1 cellular context compared by ENCODE assay signal in the genomic region with DNA sequence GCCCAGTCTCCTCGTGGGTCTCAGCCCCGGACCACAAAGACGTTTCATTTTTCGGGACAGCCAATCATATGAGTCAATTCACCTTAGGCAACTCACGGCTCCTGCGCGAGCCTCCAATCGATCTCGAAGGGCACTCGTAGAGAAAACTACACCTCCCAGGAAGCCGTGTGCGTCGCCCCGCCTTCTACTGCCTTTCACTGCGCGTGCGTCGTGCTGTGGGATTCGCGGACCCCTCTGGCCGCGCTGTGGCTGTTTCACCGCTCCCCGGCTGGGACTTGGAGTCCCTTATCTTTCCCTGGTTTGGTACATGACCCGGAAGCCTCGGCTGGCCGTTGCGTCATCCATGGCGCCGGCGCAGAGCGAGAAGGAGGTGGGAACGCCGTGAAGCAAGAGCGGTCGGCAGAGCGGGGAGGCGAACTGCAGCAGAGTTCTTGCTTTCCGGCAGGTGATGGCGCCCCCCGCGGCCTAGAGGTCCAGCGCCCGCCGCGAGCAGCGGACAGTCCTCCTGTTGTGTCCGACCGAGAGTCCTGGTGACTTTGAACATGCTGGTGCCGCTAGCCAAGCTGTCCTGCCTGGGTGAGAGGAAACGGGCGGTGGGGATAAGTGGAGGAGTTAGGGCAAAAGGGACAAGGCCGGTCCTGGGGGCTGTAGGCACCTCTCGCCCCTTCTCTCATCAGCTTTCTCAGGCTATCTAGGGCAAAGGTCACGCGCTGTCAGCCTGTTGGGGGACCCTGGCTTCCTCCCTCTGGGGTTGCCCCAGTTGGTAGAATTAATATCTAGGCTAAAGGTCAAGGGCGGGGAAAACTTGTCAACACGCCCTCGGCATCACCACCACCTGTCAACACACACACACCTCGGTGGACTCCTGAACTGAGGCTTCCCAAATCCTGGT.
A peak's percentile ranks its signal among the peaks of the same experiment; 100 is the strongest.
TF ChIP-seq lines count a peak whose summit lies in the region.

A gene (plus strand): TSS at position 382 of the 892 bp plus-strand sequence. CDS start 161 bp downstream, at position 543.

TF ChIP-seq in K562, 482 proteins besides CTCF, POLR2A, EP300 and RAD21 (continued from another document and continues in another):
- TF ChIP-seq, protein P1, sequence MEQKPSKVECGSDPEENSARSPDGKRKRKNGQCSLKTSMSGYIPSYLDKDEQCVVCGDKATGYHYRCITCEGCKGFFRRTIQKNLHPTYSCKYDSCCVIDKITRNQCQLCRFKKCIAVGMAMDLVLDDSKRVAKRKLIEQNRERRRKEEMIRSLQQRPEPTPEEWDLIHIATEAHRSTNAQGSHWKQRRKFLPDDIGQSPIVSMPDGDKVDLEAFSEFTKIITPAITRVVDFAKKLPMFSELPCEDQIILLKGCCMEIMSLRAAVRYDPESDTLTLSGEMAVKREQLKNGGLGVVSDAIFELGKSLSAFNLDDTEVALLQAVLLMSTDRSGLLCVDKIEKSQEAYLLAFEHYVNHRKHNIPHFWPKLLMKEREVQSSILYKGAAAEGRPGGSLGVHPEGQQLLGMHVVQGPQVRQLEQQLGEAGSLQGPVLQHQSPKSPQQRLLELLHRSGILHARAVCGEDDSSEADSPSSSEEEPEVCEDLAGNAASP (IDR thresholded peaks at IDR 0.05), result no peak
- TF ChIP-seq HNRNPUL1 (IDR thresholded peaks at IDR 0.05; ENCODE audit: low read length) (no peak), NR4A1 (CRISPR knock-in tag; IDR thresholded peaks at IDR 0.05) (peak; percentile 66; the same call in 1 of the 2 replicates), NR4A1 (tag; IDR thresholded peaks at IDR 0.05) (no peak), ELF1 (tag; IDR thresholded peaks at IDR 0.05) (peak; percentile 98), CTBP1 (IDR thresholded peaks at IDR 0.05; ENCODE audit: borderline replicate concordance) (peak; percentile 77; the same call in 1 of the 2 replicates), CCNT2 (IDR thresholded peaks at IDR 0.05; ENCODE audit: borderline replicate concordance, extremely low read depth, insufficient read length, low read depth, low read length) (peak; percentile 89), POLR2H (tag; IDR thresholded peaks at IDR 0.05; ENCODE audit: low read depth) (no peak), U2AF2 (optimal IDR thresholded peaks at IDR 0.05; ENCODE audit: low read depth, low read length) (no peak), MIER1 (IDR thresholded peaks at IDR 0.05; ENCODE audit: low read depth) (peak; percentile 98), STAT5B (CRISPR knock-in tag; IDR thresholded peaks at IDR 0.05) (no peak), CBX2 (IDR thresholded peaks at IDR 0.05; ENCODE audit: insufficient read depth, low read length, poor library complexity, severe bottlenecking) (no peak), TRIM28 (IDR thresholded peaks at IDR 0.05) (0 out of 2 replicates have a peak, but pooled peaks have one; percentile 20), HMGN3 (IDR thresholded peaks at IDR 0.05; ENCODE audit: borderline replicate concordance, extremely low read depth, insufficient read length, low read depth, low read length) (peak; percentile 91), SOX6 (IDR thresholded peaks at IDR 0.05) (peak; percentile 75; the same call in 1 of the 2 replicates), RCOR1 (IDR thresholded peaks at IDR 0.05; ENCODE audit: borderline replicate concordance in 1 of 2, low read depth in 2 of 2, low read length in 2 of 2) (peak; percentile 50 to 73; a peak in 3 of 4 replicates), NCOA2 (IDR thresholded peaks at IDR 0.05; ENCODE audit: partially characterized antibody in 2 of 2) (no peak), NFYB (IDR thresholded peaks at IDR 0.05; ENCODE audit: extremely low read depth, insufficient read length) (peak; percentile 47), SRSF7 (optimal IDR thresholded peaks at IDR 0.05; ENCODE audit: low read depth, low read length) (no peak), MCM2 (IDR thresholded peaks at IDR 0.05; ENCODE audit: low read depth) (no peak), NCOA4 (IDR thresholded peaks at IDR 0.05; ENCODE audit: partially characterized antibody) (no peak), FOXJ3 (CRISPR knock-in tag; IDR thresholded peaks at IDR 0.05) (no peak), CBFA2T2 (conservative IDR thresholded peaks at IDR 0.05) (no peak), ZNF778 (CRISPR knock-in tag; IDR thresholded peaks at IDR 0.05) (no peak), NFE2 (IDR thresholded peaks at IDR 0.05; ENCODE audit: low read depth) (no peak), BRF1 (IDR thresholded peaks at IDR 0.05; ENCODE audit: borderline replicate concordance, extremely low read depth, insufficient read length) (no peak), CHD2 (IDR thresholded peaks at IDR 0.05; ENCODE audit: low read depth, low read length) (peak; percentile 89), NBN (IDR thresholded peaks at IDR 0.05; ENCODE audit: low read depth) (peak; percentile 91), NR3C1 (CRISPR knock-in tag; IDR thresholded peaks at IDR 0.05) (no peak), JUNB (CRISPR knock-in tag; conservative IDR thresholded peaks at IDR 0.05) (0 out of 2 replicates have a peak, but pooled peaks have one; percentile 43), ZNF584 (CRISPR knock-in tag; IDR thresholded peaks at IDR 0.05; ENCODE audit: low read depth) (no peak), PURB (CRISPR knock-in tag; IDR thresholded peaks at IDR 0.05; ENCODE audit: low read depth) (no peak), HDAC3 (IDR thresholded peaks at IDR 0.05; ENCODE audit: borderline replicate concordance, partially characterized antibody) (peak; percentile 70), KDM1A (IDR thresholded peaks at IDR 0.05) (no peak), ZNF23 (CRISPR knock-in tag; IDR thresholded peaks at IDR 0.05) (no peak), CAMTA2 (CRISPR knock-in tag; conservative IDR thresholded peaks at IDR 0.05) (no peak), MTF1 (CRISPR knock-in tag; IDR thresholded peaks at IDR 0.05; ENCODE audit: borderline replicate concordance) (no peak), SMARCE1 (IDR thresholded peaks at IDR 0.05) (peak; percentile 25; the same call in 1 of the 2 replicates), HNRNPLL (IDR thresholded peaks at IDR 0.05; ENCODE audit: low read depth, low read length, poor library complexity, severe bottlenecking) (peak; percentile 77), SMARCB1 (IDR thresholded peaks at IDR 0.05; ENCODE audit: insufficient read length, low read depth) (no peak), CBX3 (IDR thresholded peaks at IDR 0.05; ENCODE audit: borderline replicate concordance in 1 of 2, low read length in 2 of 2) (peak in 1 of 2 experiments; percentile 60; a peak in 1 of 3 replicates), NFIC (IDR thresholded peaks at IDR 0.05) (peak; percentile 24; the same call in 1 of the 2 replicates), RBM34 (IDR thresholded peaks at IDR 0.05; ENCODE audit: borderline replicate concordance, insufficient read depth, low read length) (no peak), BCL6 (CRISPR knock-in tag; IDR thresholded peaks at IDR 0.05) (no peak), PTTG1 (tag; IDR thresholded peaks at IDR 0.05; ENCODE audit: low read depth) (no peak), RB1 (IDR thresholded peaks at IDR 0.05; ENCODE audit: low read depth) (peak; percentile 89), NR2C2 (CRISPR knock-in tag; IDR thresholded peaks at IDR 0.05) (peak; percentile 92), NR2C2 (tag; IDR thresholded peaks at IDR 0.05) (peak; percentile 97), RBBP5 (IDR thresholded peaks at IDR 0.05; ENCODE audit: borderline replicate concordance, insufficient read depth, low read length, poor library complexity, severe bottlenecking) (peak; percentile 66), ZNF224 (CRISPR knock-in tag; IDR thresholded peaks at IDR 0.05) (no peak), MAFK (IDR thresholded peaks at IDR 0.05; ENCODE audit: low read length) (no peak), ZNF121 (CRISPR knock-in tag; conservative IDR thresholded peaks at IDR 0.05) (no peak)
- TF ChIP-seq, protein P2, sequence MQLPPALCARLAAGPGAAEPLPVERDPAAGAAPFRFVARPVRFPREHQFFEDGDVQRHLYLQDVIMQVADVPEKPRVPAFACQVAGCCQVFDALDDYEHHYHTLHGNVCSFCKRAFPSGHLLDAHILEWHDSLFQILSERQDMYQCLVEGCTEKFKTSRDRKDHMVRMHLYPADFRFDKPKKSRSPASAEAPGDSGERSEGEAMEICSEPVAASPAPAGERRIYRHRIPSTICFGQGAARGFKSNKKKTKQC (CRISPR knock-in tag; IDR thresholded peaks at IDR 0.05), result peak; percentile 91; the same call in 1 of the 2 replicates
- TF ChIP-seq, protein P3, sequence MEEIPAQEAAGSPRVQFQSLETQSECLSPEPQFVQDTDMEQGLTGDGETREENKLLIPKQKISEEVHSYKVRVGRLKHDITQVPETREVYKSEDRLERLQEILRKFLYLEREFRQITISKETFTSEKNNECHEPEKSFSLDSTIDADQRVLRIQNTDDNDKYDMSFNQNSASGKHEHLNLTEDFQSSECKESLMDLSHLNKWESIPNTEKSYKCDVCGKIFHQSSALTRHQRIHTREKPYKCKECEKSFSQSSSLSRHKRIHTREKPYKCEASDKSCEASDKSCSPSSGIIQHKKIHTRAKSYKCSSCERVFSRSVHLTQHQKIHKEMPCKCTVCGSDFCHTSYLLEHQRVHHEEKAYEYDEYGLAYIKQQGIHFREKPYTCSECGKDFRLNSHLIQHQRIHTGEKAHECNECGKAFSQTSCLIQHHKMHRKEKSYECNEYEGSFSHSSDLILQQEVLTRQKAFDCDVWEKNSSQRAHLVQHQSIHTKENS (CRISPR knock-in tag; IDR thresholded peaks at IDR 0.05), result no peak
- TF ChIP-seq, protein P4, sequence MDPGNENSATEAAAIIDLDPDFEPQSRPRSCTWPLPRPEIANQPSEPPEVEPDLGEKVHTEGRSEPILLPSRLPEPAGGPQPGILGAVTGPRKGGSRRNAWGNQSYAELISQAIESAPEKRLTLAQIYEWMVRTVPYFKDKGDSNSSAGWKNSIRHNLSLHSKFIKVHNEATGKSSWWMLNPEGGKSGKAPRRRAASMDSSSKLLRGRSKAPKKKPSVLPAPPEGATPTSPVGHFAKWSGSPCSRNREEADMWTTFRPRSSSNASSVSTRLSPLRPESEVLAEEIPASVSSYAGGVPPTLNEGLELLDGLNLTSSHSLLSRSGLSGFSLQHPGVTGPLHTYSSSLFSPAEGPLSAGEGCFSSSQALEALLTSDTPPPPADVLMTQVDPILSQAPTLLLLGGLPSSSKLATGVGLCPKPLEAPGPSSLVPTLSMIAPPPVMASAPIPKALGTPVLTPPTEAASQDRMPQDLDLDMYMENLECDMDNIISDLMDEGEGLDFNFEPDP (CRISPR knock-in tag; IDR thresholded peaks at IDR 0.05), result no peak
- TF ChIP-seq, protein P5, sequence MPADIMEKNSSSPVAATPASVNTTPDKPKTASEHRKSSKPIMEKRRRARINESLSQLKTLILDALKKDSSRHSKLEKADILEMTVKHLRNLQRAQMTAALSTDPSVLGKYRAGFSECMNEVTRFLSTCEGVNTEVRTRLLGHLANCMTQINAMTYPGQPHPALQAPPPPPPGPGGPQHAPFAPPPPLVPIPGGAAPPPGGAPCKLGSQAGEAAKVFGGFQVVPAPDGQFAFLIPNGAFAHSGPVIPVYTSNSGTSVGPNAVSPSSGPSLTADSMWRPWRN (IDR thresholded peaks at IDR 0.05; ENCODE audit: low read depth), result no peak
- TF ChIP-seq, protein P6, sequence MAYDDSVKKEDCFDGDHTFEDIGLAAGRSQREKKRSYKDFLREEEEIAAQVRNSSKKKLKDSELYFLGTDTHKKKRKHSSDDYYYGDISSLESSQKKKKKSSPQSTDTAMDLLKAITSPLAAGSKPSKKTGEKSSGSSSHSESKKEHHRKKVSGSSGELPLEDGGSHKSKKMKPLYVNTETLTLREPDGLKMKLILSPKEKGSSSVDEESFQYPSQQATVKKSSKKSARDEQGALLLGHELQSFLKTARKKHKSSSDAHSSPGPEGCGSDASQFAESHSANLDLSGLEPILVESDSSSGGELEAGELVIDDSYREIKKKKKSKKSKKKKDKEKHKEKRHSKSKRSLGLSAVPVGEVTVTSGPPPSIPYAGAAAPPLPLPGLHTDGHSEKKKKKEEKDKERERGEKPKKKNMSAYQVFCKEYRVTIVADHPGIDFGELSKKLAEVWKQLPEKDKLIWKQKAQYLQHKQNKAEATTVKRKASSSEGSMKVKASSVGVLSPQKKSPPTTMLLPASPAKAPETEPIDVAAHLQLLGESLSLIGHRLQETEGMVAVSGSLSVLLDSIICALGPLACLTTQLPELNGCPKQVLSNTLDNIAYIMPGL (CRISPR knock-in tag; IDR thresholded peaks at IDR 0.05), result peak; percentile 88
- TF ChIP-seq, protein P7, sequence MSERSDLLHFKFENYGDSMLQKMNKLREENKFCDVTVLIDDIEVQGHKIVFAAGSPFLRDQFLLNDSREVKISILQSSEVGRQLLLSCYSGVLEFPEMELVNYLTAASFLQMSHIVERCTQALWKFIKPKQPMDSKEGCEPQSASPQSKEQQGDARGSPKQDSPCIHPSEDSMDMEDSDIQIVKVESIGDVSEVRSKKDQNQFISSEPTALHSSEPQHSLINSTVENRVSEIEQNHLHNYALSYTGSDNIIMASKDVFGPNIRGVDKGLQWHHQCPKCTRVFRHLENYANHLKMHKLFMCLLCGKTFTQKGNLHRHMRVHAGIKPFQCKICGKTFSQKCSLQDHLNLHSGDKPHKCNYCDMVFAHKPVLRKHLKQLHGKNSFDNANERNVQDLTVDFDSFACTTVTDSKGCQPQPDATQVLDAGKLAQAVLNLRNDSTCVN (CRISPR knock-in tag; IDR thresholded peaks at IDR 0.05), result 0 out of 2 replicates have a peak, but pooled peaks have one; percentile 25
- TF ChIP-seq, protein P8, sequence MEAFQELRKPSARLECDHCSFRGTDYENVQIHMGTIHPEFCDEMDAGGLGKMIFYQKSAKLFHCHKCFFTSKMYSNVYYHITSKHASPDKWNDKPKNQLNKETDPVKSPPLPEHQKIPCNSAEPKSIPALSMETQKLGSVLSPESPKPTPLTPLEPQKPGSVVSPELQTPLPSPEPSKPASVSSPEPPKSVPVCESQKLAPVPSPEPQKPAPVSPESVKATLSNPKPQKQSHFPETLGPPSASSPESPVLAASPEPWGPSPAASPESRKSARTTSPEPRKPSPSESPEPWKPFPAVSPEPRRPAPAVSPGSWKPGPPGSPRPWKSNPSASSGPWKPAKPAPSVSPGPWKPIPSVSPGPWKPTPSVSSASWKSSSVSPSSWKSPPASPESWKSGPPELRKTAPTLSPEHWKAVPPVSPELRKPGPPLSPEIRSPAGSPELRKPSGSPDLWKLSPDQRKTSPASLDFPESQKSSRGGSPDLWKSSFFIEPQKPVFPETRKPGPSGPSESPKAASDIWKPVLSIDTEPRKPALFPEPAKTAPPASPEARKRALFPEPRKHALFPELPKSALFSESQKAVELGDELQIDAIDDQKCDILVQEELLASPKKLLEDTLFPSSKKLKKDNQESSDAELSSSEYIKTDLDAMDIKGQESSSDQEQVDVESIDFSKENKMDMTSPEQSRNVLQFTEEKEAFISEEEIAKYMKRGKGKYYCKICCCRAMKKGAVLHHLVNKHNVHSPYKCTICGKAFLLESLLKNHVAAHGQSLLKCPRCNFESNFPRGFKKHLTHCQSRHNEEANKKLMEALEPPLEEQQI (IDR thresholded peaks at IDR 0.05), result peak; percentile 77
- TF ChIP-seq, protein P9, sequence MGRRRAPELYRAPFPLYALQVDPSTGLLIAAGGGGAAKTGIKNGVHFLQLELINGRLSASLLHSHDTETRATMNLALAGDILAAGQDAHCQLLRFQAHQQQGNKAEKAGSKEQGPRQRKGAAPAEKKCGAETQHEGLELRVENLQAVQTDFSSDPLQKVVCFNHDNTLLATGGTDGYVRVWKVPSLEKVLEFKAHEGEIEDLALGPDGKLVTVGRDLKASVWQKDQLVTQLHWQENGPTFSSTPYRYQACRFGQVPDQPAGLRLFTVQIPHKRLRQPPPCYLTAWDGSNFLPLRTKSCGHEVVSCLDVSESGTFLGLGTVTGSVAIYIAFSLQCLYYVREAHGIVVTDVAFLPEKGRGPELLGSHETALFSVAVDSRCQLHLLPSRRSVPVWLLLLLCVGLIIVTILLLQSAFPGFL (CRISPR knock-in tag; IDR thresholded peaks at IDR 0.05), result no peak
